In the genomic region with DNA sequence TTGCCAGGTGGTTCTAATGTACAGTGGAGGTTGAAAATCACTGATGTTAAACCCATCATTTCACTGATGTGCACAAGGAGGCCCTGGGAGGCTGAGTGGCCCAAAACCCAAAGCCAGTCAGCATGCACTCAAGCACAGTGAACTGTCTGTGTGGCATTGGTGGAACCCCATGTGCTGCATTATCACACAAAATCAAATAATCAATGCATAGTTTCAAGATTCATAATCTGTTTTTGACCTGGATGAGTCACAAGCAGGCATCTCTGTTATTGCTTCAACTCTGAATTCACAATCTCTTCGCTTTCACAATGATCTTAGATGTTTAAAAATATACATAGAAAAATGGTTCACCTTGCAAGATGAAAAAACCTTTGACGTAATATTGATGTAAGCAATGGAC, we compare ENCODE assay signal across 1 cellular context.
TF ChIP-seq lines count a peak whose summit lies in the region.

No MANE protein-coding gene starts in this region.

TF ChIP-seq in GM12878, 131 proteins besides CTCF, POLR2A, EP300 and RAD21:
- no peak for TF ChIP-seq MTA2 (IDR thresholded peaks at IDR 0.05; ENCODE audit: low read depth)
- TF ChIP-seq JUNB (IDR thresholded peaks at IDR 0.05), result no peak
- TF ChIP-seq TAF1 (IDR thresholded peaks at IDR 0.05; ENCODE audit: borderline replicate concordance, low read depth, low read length), result no peak
- no peak for TF ChIP-seq TARDBP (IDR thresholded peaks at IDR 0.05; ENCODE audit: borderline replicate concordance)
- no peak for TF ChIP-seq FOXM1 (IDR thresholded peaks at IDR 0.05; ENCODE audit: low read depth, low read length)
- no peak for TF ChIP-seq POLR2AphosphoS2 (IDR thresholded peaks at IDR 0.05; ENCODE audit: low read depth, low read length)
- TF ChIP-seq, protein P1, sequence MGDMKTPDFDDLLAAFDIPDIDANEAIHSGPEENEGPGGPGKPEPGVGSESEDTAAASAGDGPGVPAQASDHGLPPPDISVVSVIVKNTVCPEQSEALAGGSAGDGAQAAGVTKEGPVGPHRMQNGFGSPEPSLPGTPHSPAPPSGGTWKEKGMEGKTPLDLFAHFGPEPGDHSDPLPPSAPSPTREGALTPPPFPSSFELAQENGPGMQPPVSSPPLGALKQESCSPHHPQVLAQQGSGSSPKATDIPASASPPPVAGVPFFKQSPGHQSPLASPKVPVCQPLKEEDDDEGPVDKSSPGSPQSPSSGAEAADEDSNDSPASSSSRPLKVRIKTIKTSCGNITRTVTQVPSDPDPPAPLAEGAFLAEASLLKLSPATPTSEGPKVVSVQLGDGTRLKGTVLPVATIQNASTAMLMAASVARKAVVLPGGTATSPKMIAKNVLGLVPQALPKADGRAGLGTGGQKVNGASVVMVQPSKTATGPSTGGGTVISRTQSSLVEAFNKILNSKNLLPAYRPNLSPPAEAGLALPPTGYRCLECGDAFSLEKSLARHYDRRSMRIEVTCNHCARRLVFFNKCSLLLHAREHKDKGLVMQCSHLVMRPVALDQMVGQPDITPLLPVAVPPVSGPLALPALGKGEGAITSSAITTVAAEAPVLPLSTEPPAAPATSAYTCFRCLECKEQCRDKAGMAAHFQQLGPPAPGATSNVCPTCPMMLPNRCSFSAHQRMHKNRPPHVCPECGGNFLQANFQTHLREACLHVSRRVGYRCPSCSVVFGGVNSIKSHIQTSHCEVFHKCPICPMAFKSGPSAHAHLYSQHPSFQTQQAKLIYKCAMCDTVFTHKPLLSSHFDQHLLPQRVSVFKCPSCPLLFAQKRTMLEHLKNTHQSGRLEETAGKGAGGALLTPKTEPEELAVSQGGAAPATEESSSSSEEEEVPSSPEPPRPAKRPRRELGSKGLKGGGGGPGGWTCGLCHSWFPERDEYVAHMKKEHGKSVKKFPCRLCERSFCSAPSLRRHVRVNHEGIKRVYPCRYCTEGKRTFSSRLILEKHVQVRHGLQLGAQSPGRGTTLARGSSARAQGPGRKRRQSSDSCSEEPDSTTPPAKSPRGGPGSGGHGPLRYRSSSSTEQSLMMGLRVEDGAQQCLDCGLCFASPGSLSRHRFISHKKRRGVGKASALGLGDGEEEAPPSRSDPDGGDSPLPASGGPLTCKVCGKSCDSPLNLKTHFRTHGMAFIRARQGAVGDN (IDR thresholded peaks at IDR 0.05), result no peak
- no peak for TF ChIP-seq PBX3 (IDR thresholded peaks at IDR 0.05; ENCODE audit: insufficient replicate concordance, low read depth, low read length)
TF ChIP-seq in GM12878: peak in this region for 0.
